Comparison of ENCODE assay signal across 1 cellular context in the genomic region with DNA sequence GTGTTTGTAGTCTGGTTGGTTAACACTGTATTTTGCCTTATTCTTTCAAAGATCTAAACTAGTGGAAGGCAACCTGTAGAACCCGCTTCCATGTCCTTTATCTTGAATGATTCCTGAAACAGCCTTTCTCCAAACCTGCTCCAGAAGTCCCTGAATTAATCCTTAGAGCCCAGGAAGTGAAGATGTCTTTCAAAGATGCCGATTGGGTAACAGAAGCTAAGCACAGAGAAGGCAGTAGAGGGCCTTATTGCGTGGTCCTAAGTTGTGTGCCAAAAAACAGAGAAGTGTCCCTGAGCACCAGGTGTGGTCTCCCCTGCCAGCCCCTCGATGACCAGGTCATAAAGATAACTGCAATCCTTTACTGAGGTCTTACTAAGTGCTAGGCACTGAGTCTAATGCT.
TF ChIP-seq lines count a peak whose summit lies in the region.

No MANE protein-coding gene starts in this region.

TF ChIP-seq in HepG2, 621 proteins besides CTCF, POLR2A, EP300 and RAD21:
- TF ChIP-seq CEBPG (CRISPR knock-in tag; IDR thresholded peaks at IDR 0.05) (peak; percentile 54; the same call in 1 of the 2 replicates), ZNF451 (CRISPR knock-in tag; IDR thresholded peaks at IDR 0.05) (no peak), NONO (IDR thresholded peaks at IDR 0.05) (no peak), NONO (CRISPR knock-in tag; conservative IDR thresholded peaks at IDR 0.05) (no peak), MBD4 (IDR thresholded peaks at IDR 0.05; ENCODE audit: borderline replicate concordance, low read length) (no peak), ZNF430 (CRISPR knock-in tag; IDR thresholded peaks at IDR 0.05) (0 out of 2 replicates have a peak, but pooled peaks have one; percentile 4), STAG1 (CRISPR knock-in tag; IDR thresholded peaks at IDR 0.05) (0 out of 2 replicates have a peak, but pooled peaks have one; percentile 4), ZFP1 (CRISPR knock-in tag; IDR thresholded peaks at IDR 0.05) (no peak), KAT8 (CRISPR knock-in tag; IDR thresholded peaks at IDR 0.05) (no peak), JUND (CRISPR knock-in tag; IDR thresholded peaks at IDR 0.05) (no peak), CC2D1A (CRISPR knock-in tag; IDR thresholded peaks at IDR 0.05) (no peak), SP1 (IDR thresholded peaks at IDR 0.05) (no peak), SP1 (CRISPR knock-in tag; IDR thresholded peaks at IDR 0.05) (no peak), NAIF1 (CRISPR knock-in tag; IDR thresholded peaks at IDR 0.05; ENCODE audit: borderline replicate concordance) (0 out of 2 replicates have a peak, but pooled peaks have one; percentile 54), SP5 (CRISPR knock-in tag; IDR thresholded peaks at IDR 0.05; ENCODE audit: borderline replicate concordance, low read depth) (no peak), ZNF552 (CRISPR knock-in tag; IDR thresholded peaks at IDR 0.05; ENCODE audit: borderline replicate concordance) (no peak)
- TF ChIP-seq, protein P1, sequence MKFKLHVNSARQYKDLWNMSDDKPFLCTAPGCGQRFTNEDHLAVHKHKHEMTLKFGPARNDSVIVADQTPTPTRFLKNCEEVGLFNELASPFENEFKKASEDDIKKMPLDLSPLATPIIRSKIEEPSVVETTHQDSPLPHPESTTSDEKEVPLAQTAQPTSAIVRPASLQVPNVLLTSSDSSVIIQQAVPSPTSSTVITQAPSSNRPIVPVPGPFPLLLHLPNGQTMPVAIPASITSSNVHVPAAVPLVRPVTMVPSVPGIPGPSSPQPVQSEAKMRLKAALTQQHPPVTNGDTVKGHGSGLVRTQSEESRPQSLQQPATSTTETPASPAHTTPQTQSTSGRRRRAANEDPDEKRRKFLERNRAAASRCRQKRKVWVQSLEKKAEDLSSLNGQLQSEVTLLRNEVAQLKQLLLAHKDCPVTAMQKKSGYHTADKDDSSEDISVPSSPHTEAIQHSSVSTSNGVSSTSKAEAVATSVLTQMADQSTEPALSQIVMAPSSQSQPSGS (CRISPR knock-in tag; IDR thresholded peaks at IDR 0.05) = peak; percentile 4; the same call in 1 of the 2 replicates
- TF ChIP-seq, protein P2, sequence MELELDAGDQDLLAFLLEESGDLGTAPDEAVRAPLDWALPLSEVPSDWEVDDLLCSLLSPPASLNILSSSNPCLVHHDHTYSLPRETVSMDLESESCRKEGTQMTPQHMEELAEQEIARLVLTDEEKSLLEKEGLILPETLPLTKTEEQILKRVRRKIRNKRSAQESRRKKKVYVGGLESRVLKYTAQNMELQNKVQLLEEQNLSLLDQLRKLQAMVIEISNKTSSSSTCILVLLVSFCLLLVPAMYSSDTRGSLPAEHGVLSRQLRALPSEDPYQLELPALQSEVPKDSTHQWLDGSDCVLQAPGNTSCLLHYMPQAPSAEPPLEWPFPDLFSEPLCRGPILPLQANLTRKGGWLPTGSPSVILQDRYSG (CRISPR knock-in tag; IDR thresholded peaks at IDR 0.05) = no peak
- TF ChIP-seq, protein P3, sequence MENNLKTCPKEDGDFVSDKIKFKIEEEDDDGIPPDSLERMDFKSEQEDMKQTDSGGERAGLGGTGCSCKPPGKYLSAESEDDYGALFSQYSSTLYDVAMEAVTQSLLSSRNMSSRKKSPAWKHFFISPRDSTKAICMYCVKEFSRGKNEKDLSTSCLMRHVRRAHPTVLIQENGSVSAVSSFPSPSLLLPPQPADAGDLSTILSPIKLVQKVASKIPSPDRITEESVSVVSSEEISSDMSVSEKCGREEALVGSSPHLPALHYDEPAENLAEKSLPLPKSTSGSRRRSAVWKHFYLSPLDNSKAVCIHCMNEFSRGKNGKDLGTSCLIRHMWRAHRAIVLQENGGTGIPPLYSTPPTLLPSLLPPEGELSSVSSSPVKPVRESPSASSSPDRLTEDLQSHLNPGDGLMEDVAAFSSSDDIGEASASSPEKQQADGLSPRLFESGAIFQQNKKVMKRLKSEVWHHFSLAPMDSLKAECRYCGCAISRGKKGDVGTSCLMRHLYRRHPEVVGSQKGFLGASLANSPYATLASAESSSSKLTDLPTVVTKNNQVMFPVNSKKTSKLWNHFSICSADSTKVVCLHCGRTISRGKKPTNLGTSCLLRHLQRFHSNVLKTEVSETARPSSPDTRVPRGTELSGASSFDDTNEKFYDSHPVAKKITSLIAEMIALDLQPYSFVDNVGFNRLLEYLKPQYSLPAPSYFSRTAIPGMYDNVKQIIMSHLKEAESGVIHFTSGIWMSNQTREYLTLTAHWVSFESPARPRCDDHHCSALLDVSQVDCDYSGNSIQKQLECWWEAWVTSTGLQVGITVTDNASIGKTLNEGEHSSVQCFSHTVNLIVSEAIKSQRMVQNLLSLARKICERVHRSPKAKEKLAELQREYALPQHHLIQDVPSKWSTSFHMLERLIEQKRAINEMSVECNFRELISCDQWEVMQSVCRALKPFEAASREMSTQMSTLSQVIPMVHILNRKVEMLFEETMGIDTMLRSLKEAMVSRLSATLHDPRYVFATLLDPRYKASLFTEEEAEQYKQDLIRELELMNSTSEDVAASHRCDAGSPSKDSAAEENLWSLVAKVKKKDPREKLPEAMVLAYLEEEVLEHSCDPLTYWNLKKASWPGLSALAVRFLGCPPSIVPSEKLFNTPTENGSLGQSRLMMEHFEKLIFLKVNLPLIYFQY (CRISPR knock-in tag; IDR thresholded peaks at IDR 0.05; ENCODE audit: borderline replicate concordance) = no peak
- TF ChIP-seq, protein P4, sequence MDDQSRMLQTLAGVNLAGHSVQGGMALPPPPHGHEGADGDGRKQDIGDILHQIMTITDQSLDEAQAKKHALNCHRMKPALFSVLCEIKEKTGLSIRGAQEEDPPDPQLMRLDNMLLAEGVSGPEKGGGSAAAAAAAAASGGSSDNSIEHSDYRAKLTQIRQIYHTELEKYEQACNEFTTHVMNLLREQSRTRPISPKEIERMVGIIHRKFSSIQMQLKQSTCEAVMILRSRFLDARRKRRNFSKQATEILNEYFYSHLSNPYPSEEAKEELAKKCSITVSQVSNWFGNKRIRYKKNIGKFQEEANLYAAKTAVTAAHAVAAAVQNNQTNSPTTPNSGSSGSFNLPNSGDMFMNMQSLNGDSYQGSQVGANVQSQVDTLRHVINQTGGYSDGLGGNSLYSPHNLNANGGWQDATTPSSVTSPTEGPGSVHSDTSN (CRISPR knock-in tag; IDR thresholded peaks at IDR 0.05; ENCODE audit: borderline replicate concordance) = no peak
- TF ChIP-seq, protein P5, sequence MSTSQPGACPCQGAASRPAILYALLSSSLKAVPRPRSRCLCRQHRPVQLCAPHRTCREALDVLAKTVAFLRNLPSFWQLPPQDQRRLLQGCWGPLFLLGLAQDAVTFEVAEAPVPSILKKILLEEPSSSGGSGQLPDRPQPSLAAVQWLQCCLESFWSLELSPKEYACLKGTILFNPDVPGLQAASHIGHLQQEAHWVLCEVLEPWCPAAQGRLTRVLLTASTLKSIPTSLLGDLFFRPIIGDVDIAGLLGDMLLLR (CRISPR knock-in tag; IDR thresholded peaks at IDR 0.05) = no peak
